ENCODE assay signal across 22 cellular contexts in genomic region chr4:78459327-78459726, GRCh38.
"Had no signal": no experiment of that assay in that cellular context is flagged by ENCODE, and none has a peak within 500 bp of the region (broad histone marks: within the 10 kb centered on the region; RNA-seq: fewer than 3 reads in every experiment).

No MANE protein-coding gene starts in this region.

- ATAC-seq: effector memory CD8-positive, alpha-beta T cell; foreskin keratinocyte; left cardiac atrium; lower lobe of right lung; natural killer cell; sciatic nerve had no signal

- H3K36me3 Mint-ChIP-seq: immature natural killer cell, memory B cell, natural killer cell had no signal

- FAIRE-seq: kidney had no signal

- H3K27me3 Mint-ChIP-seq: dendritic cell treated with granulocyte-macrophage colony-stimulating factor and Interleukin-4, amounts not matched to agents 40 ng/mL and 50 ng/mL, for 4 days; type B pancreatic cell had no signal

- H3K4me1 Mint-ChIP-seq: immature natural killer cell, natural killer cell, neural crest cell had no signal

- H3K27ac Mint-ChIP-seq: dendritic cell treated with granulocyte-macrophage colony-stimulating factor and Interleukin-4, amounts not matched to agents 40 ng/mL and 50 ng/mL, for 4 days; effector memory CD8-positive, alpha-beta T cell; immature natural killer cell; memory B cell; mesothelial cell of epicardium; natural killer cell; type B pancreatic cell had no signal

- H3K9me3 Mint-ChIP-seq: dendritic cell treated with granulocyte-macrophage colony-stimulating factor and Interleukin-4, amounts not matched to agents 40 ng/mL and 50 ng/mL, for 4 days; effector memory CD8-positive, alpha-beta T cell; memory B cell; mesothelial cell of epicardium; natural killer cell; neural crest cell; type B pancreatic cell had no signal

- H3K4me3 Mint-ChIP-seq: dendritic cell treated with granulocyte-macrophage colony-stimulating factor and Interleukin-4, amounts not matched to agents 40 ng/mL and 50 ng/mL, for 4 days; effector memory CD8-positive, alpha-beta T cell; immature natural killer cell; memory B cell; mesothelial cell of epicardium; natural killer cell; neural crest cell; type B pancreatic cell had no signal

- DNase-seq: effector memory CD8-positive, alpha-beta T cell; foreskin keratinocyte; immature natural killer cell; kidney; left cardiac atrium; left ventricle myocardium inferior; lower lobe of right lung; natural killer cell; posterior cingulate gyrus; spleen; stimulated activated CD4-positive, alpha-beta T cell treated with anti-CD3 and anti-CD28 coated beads, Interleukin-15, amount 100 ng/mL, for 24 hours; stimulated activated CD4-positive, alpha-beta T cell treated with anti-CD3 and anti-CD28 coated beads, Interleukin-1b, Interleukin-23, amount 100 ng/mL, for 48 hours; stimulated activated CD4-positive, alpha-beta T cell treated with anti-CD3 and anti-CD28 coated beads, Interleukin-4, amount 100 ng/mL, for 4 hours; stimulated activated naive CD4-positive, alpha-beta T cell treated with Interleukin-2 at 50 U/mL for 16 hours; thyroid gland; uterus had no signal
